In the genomic region with DNA sequence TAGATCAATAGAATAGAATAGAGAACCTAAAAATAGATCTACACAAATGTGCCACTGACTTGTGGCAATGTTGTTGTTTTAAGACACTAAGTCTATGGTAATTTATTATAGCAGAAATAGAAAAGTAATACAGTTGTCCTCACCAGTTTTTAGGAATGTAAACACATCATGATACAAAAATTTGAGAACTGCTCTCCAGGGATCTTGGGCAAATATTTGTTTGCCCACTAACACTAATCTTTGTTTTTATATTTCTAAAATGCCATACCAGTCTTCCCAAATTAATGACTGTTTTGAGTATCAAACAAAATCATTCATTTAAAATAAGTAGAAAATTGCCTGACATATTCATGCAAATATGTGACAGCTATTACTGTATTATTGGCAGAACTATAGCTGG, we compare ENCODE assay signal across 18 cellular contexts.
DNase-seq lines count a peak whose midpoint lies in the region; ATAC-seq and TF ChIP-seq lines count a peak whose summit lies in the region.
"Had no signal": no experiment of that assay in that cellular context is flagged by ENCODE, and none has a peak within 500 bp of the region (broad histone marks: within the 10 kb centered on the region; RNA-seq: fewer than 3 reads in every experiment).

No MANE protein-coding gene starts in this region.

- intact Hi-C loops in left lung (cut with DNase I) = no loop called here

- no peaks in the 10 kb centered on the region for H3K4me1 ChIP-seq in left lung
- H3K4me1 ChIP-seq: BE2C, HAP-1 had no signal

- no peak overlapping the region for H3K27ac ChIP-seq in left lung
- H3K27ac ChIP-seq: C4-2B, HL-60 had no signal

- no peak for TF ChIP-seq CTCF in left lung (IDR thresholded peaks at IDR 0.05)

- DNase-seq in COR-L47 (lab: John Stamatoyannopoulos, UW) = peak; percentile 49
- peak; percentile 29 for DNase-seq in HS-27A (ENCODE audit: low read depth)
- peak; percentile 43 for DNase-seq in NCI-H774 (lab: John Stamatoyannopoulos, UW)
- no peak for DNase-seq in left lung
- no peak for DNase-seq in MG63
- DNase-seq in activated gamma-delta T cell (lab: John Stamatoyannopoulos, UW) = no peak
- no peak for DNase-seq in NCI-H446 treated with DMSO at 0.1 percent for 48 hours (lab: John Stamatoyannopoulos, UW)
- DNase-seq: ACHN; BE2C; CD8-positive, alpha-beta T cell; DMS79; GDM1; IMR-90; KBM-7 had no signal

- H3K9me3 ChIP-seq in left lung (peaks cover 0 to 5% of the 10 kb centered on the region in 2 donors), MG63 (no peaks in the 10 kb centered on the region)
- H3K9me3 ChIP-seq: BE2C, HAP-1 had no signal

- no peak overlapping the region for H3K4me3 ChIP-seq in left lung
- H3K4me3 ChIP-seq in MG63 = no peak overlapping the region
- H3K4me3 ChIP-seq: HAP-1 had no signal

- H3K36me3 ChIP-seq in left lung (no peaks in the 10 kb centered on the region), MG63 (no peaks in the 10 kb centered on the region)
- H3K36me3 ChIP-seq: BE2C, HAP-1 had no signal

- no peaks in the 10 kb centered on the region for H3K27me3 ChIP-seq in left lung
- H3K27me3 ChIP-seq in MG63 = no peaks in the 10 kb centered on the region
- H3K27me3 ChIP-seq: BE2C had no signal

- ATAC-seq in left lung (peak; percentile 50), HG03378 (IDR thresholded peaks at IDR 0.05; ENCODE audit: unreplicated experiment) (no peak)
- ATAC-seq: CD8-positive, alpha-beta T cell had no signal

Comparison
In these comparisons a context has a peak if more than half of its experiments do, and no peak if none do; other contexts are left out.
1. DNase-seq: peak in COR-L47 (single experiment), HS-27A (single experiment) and NCI-H774 (single experiment); none in left lung (0 of 2), MG63 (single experiment), activated gamma-delta T cell (single experiment) and NCI-H446 treated with DMSO at 0.1 percent for 48 hours (single experiment).